ENCODE assay signal across 23 cellular contexts in the genomic region with DNA sequence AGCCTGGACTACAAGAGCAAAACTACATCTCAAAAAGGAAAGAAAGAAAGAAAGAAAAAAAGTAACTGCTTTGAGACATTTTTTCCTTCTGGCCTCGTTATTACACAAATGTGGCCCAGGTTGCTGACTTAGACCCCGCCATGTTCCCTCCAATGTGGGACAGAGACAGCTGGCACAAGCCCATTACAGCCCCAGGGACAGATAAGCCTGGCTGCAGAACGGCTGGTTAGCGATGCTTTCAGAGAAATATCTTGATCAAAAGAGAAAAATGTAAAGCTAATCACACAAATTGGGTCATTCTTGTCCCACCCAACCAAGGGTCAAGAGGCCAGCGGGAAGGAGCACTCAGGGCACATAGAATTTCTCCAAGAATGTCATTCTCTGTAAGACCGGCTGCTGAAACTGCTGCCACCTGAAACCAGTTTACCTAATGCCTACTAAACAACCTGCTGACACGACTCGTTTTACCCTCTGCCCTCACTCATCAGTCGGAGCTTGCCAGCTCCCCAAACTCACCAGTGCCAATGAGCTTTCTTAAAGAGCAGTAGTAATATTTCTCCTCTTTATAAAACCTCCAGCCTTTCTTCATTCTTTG.
A peak's percentile ranks its signal among the peaks of the same experiment; 100 is the strongest.
DNase-seq lines count a peak whose midpoint lies in the region; ATAC-seq and TF ChIP-seq lines count a peak whose summit lies in the region.
"Had no signal": no experiment of that assay in that cellular context is flagged by ENCODE, and none has a peak within 500 bp of the region (broad histone marks: within the 10 kb centered on the region; RNA-seq: fewer than 3 reads in every experiment).

No MANE protein-coding gene starts in this region.

- ATAC-seq in stimulated activated naive CD8-positive, alpha-beta T cell treated with anti-CD3 and anti-CD28 coated beads, Interleukin-15, amount 100 ng/mL, for 72 hours, result no peak
- ATAC-seq in HG02763 (IDR thresholded peaks at IDR 0.05; ENCODE audit: unreplicated experiment) (no peak), GM21786 (IDR thresholded peaks at IDR 0.05; ENCODE audit: unreplicated experiment) (no peak)
- ATAC-seq: CD8-positive, alpha-beta T cell; effector memory CD8-positive, alpha-beta T cell; stimulated activated naive CD8-positive, alpha-beta T cell treated with anti-CD3 and anti-CD28 coated beads, Interleukin-15, Interleukin-2, amounts not matched to agents 100 U/mL and 50 U/mL, for 24 hours had no signal

- H3K27ac Mint-ChIP-seq in progenitor cell of endocrine pancreas, result peak overlapping the region; percentile 90
- no peak overlapping the region for H3K27ac Mint-ChIP-seq in stimulated activated naive CD8-positive, alpha-beta T cell treated with anti-CD3 and anti-CD28 coated beads, Interleukin-15, amount 100 ng/mL, for 72 hours
- H3K27ac Mint-ChIP-seq: activated T-helper 2 cell treated with anti-CD3 and anti-CD28 coated beads, Interferon-gamma antibody, Interleukin-2, Interleukin-4, amounts not matched to agents 10 μg/mL and 5 μg/mL and 100 μg/mL, durations not matched to agents 14 hours and 24 hours and 36 hours; CD8-positive, alpha-beta T cell; effector memory CD8-positive, alpha-beta T cell; T-helper 2 cell treated with Interferon-gamma antibody and Interleukin-4, amounts not matched to agents 5 μg/mL and 100 μg/mL, for 36 hours had no signal

- intact Hi-C loops in lower leg skin (cut with DNase I; ENCODE audit: low total_unique reads), result no loop called here

- H3K9me3 ChIP-seq in ES-I3 (ENCODE audit: control insufficient read depth, insufficient read depth, low read length), result no peaks in the 10 kb centered on the region
- H3K9me3 ChIP-seq: thyroid gland had no signal

- DNase-seq in RPMI8226 (peak; percentile 75), left kidney (ENCODE audit: low read depth, low spot score) (peak; percentile 15), progenitor cell of endocrine pancreas (ENCODE audit: low spot score, unreplicated experiment) (no peak), lower leg skin (ENCODE audit: low spot score in 2 of 2) (no peak)
- no peak for DNase-seq in stimulated activated naive CD8-positive, alpha-beta T cell treated with anti-CD3 and anti-CD28 coated beads, Interleukin-15, amount 100 ng/mL, for 72 hours
- DNase-seq: activated CD4-positive, alpha-beta T cell treated with anti-CD3 and anti-CD28 coated beads, Interleukin-2, amount 50 U/mL, for 48 hours; activated CD8-positive, alpha-beta memory T cell treated with anti-CD3 and anti-CD28 coated beads, Interleukin-2, amount 50 U/mL, for 48 hours; CD8-positive, alpha-beta T cell; effector memory CD8-positive, alpha-beta T cell; midbrain; NCI-H1048; NCI-H1930; NCI-H2227 treated with DMSO at 0.1 percent for 48 hours; stimulated activated CD4-positive, alpha-beta T cell treated with anti-CD3 and anti-CD28 coated beads, Interleukin-4, amount 100 ng/mL, for 4 hours; stimulated activated naive CD8-positive, alpha-beta T cell treated with anti-CD3 and anti-CD28 coated beads, Interleukin-15, Interleukin-2, amounts not matched to agents 100 U/mL and 50 U/mL, for 24 hours; thyroid gland had no signal

- H3K9me3 Mint-ChIP-seq in progenitor cell of endocrine pancreas (ENCODE audit: low read depth), result no peaks in the 10 kb centered on the region
- no peaks in the 10 kb centered on the region for H3K9me3 Mint-ChIP-seq in stimulated activated naive CD8-positive, alpha-beta T cell treated with anti-CD3 and anti-CD28 coated beads, Interleukin-15, amount 100 ng/mL, for 72 hours
- H3K9me3 Mint-ChIP-seq: activated T-helper 2 cell treated with anti-CD3 and anti-CD28 coated beads, Interferon-gamma antibody, Interleukin-2, Interleukin-4, amounts not matched to agents 10 μg/mL and 5 μg/mL and 100 μg/mL, durations not matched to agents 14 hours and 24 hours and 36 hours; CD8-positive, alpha-beta T cell; effector memory CD8-positive, alpha-beta T cell; neural crest cell; T-helper 2 cell treated with Interferon-gamma antibody and Interleukin-4, amounts not matched to agents 5 μg/mL and 100 μg/mL, for 36 hours had no signal

- peaks cover 16% of the 10 kb centered on the region for H3K27me3 Mint-ChIP-seq in progenitor cell of endocrine pancreas
- peaks cover 57% of the 10 kb centered on the region for H3K27me3 Mint-ChIP-seq in stimulated activated naive CD8-positive, alpha-beta T cell treated with anti-CD3 and anti-CD28 coated beads, Interleukin-15, amount 100 ng/mL, for 72 hours

- no peak for TF ChIP-seq POLR2A in lower leg skin (IDR thresholded peaks at IDR 0.05)

- H3K4me3 ChIP-seq in lower leg skin (ENCODE audit: low read depth, poor library complexity, severe bottlenecking), result no peak overlapping the region
- H3K4me3 ChIP-seq: SK-N-MC, thyroid gland had no signal

- H3K4me1 Mint-ChIP-seq in progenitor cell of endocrine pancreas (ENCODE audit: low read depth), result peaks cover 25% of the 10 kb centered on the region
- H3K4me1 Mint-ChIP-seq in stimulated activated naive CD8-positive, alpha-beta T cell treated with anti-CD3 and anti-CD28 coated beads, Interleukin-15, amount 100 ng/mL, for 72 hours, result peaks cover 5% of the 10 kb centered on the region

- no peaks in the 10 kb centered on the region for H3K36me3 ChIP-seq in ES-I3 (ENCODE audit: insufficient read depth, low read length)
- H3K36me3 ChIP-seq: thyroid gland had no signal

- no peak for TF ChIP-seq CTCF in progenitor cell of endocrine pancreas (IDR thresholded peaks at IDR 0.05; ENCODE audit: unreplicated experiment)
- no peak for TF ChIP-seq CTCF in lower leg skin (IDR thresholded peaks at IDR 0.05)

- 50 to 60% methylated on average over 9 of the region's 9 CpGs for WGBS in lower leg skin, 2 donors

- no peaks in the 10 kb centered on the region for H3K36me3 Mint-ChIP-seq in progenitor cell of endocrine pancreas (ENCODE audit: insufficient read depth)
- H3K36me3 Mint-ChIP-seq: CD8-positive, alpha-beta T cell had no signal

- H3K9ac ChIP-seq in ES-I3 (ENCODE audit: low read depth, low read length), result peak overlapping the region; percentile 7; the same call in 1 of the 2 replicates

- peak overlapping the region; percentile 47 for H3K4me3 Mint-ChIP-seq in progenitor cell of endocrine pancreas (ENCODE audit: low read depth)
- H3K4me3 Mint-ChIP-seq in stimulated activated naive CD8-positive, alpha-beta T cell treated with anti-CD3 and anti-CD28 coated beads, Interleukin-15, amount 100 ng/mL, for 72 hours, result no peak overlapping the region
- H3K4me3 Mint-ChIP-seq: CD8-positive, alpha-beta T cell; effector memory CD8-positive, alpha-beta T cell; neural crest cell; T-helper 2 cell treated with Interferon-gamma antibody and Interleukin-4, amounts not matched to agents 5 μg/mL and 100 μg/mL, for 36 hours had no signal

- H3K4me1 ChIP-seq in ES-I3 (ENCODE audit: insufficient read depth, low read length), result peaks cover 24% of the 10 kb centered on the region

Comparison
In these comparisons a context has a peak if more than half of its experiments do, and no peak if none do; other contexts are left out.
1. DNase-seq: peak in RPMI8226 (single experiment) and left kidney (single experiment); none in progenitor cell of endocrine pancreas (single experiment), stimulated activated naive CD8-positive, alpha-beta T cell treated with anti-CD3 and anti-CD28 coated beads, Interleukin-15, amount 100 ng/mL, for 72 hours (0 of 2) and lower leg skin (0 of 2).